In the genomic region with DNA sequence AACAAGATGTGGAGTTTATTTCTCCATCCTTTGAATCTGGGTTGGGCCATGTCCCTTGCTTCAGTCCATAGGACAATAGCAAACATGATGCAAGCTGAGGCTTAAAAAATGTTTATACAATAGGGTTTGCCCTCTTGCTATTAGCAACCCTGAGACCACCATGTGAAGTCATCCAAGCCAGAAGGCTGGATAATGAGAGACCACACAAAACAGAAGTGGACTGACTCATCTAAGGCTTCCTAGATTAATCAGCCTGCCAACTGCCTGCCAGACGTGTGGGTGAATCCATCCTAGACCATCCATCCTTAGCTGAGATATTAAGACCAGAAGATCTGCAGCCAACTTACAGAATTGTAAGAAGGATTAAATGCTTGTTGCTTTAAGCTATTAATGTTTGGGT, we compare ENCODE assay signal across 22 cellular contexts. TPM values are rescaled to one million over a fixed set of nuclear protein-coding genes. Genes with fewer than 3 reads are reported as not detected.
A peak's percentile ranks its signal among the peaks of the same experiment; 100 is the strongest.
DNase-seq lines count a peak whose midpoint lies in the region; ATAC-seq and FAIRE-seq lines count a peak whose summit lies in the region.
"Had no signal": no experiment of that assay in that cellular context is flagged by ENCODE, and none has a peak within 500 bp of the region (broad histone marks: within the 10 kb centered on the region; RNA-seq: fewer than 3 reads in every experiment).

No MANE protein-coding gene starts in this region.

- peaks cover 21% of the 10 kb centered on the region for H3K27me3 Mint-ChIP-seq in activated T-cell treated with anti-CD3 and anti-CD28 coated beads, Interleukin-2, amount 50 U/mL, for 72 hours (ENCODE audit: low read depth)
- peaks cover 10% of the 10 kb centered on the region for H3K27me3 Mint-ChIP-seq in activated T-helper 17 cell treated with anti-CD3 and anti-CD28 coated beads, Interleukin-2, amount 50 U/mL, for 72 hours

- peaks cover 22% of the 10 kb centered on the region for H3K4me1 Mint-ChIP-seq in activated T-cell treated with anti-CD3 and anti-CD28 coated beads, Interleukin-2, amount 50 U/mL, for 72 hours (ENCODE audit: low read depth)
- H3K4me1 Mint-ChIP-seq in activated T-helper 17 cell treated with anti-CD3 and anti-CD28 coated beads, Interleukin-2, amount 50 U/mL, for 72 hours: peaks cover 5% of the 10 kb centered on the region
- H3K4me1 Mint-ChIP-seq: neural progenitor cell had no signal

- FAIRE-seq in GM19239 (lab: Jason Lieb, UNC): no peak
- FAIRE-seq: astrocyte, endometrium, keratinocyte had no signal

- peaks cover 4 to 5% of the 10 kb centered on the region in 2 donors for H3K36me3 Mint-ChIP-seq in activated T-cell treated with anti-CD3 and anti-CD28 coated beads, Interleukin-2, amount 50 U/mL, for 72 hours (ENCODE audit: insufficient read depth in 2 of 2)
- H3K36me3 Mint-ChIP-seq in activated T-helper 17 cell treated with anti-CD3 and anti-CD28 coated beads, Interleukin-2, amount 50 U/mL, for 72 hours (ENCODE audit: low read depth): no peaks in the 10 kb centered on the region

- H3K9me3 Mint-ChIP-seq in activated T-cell treated with anti-CD3 and anti-CD28 coated beads, Interleukin-2, amount 50 U/mL, for 72 hours: peaks cover 5 to 17% of the 10 kb centered on the region in 2 donors
- peaks cover 6% of the 10 kb centered on the region for H3K9me3 Mint-ChIP-seq in activated T-helper 17 cell treated with anti-CD3 and anti-CD28 coated beads, Interleukin-2, amount 50 U/mL, for 72 hours

- H3K4me3 Mint-ChIP-seq in activated T-cell treated with anti-CD3 and anti-CD28 coated beads, Interleukin-2, amount 50 U/mL, for 72 hours: no peak overlapping the region
- H3K4me3 Mint-ChIP-seq in activated T-helper 17 cell treated with anti-CD3 and anti-CD28 coated beads, Interleukin-2, amount 50 U/mL, for 72 hours: no peak overlapping the region
- H3K4me3 Mint-ChIP-seq: activated naive CD4-positive, alpha-beta T cell treated with anti-CD3 and anti-CD28 coated beads, Interleukin-2, amount 50 U/mL, for 24 hours; activated T-helper 1 cell treated with anti-CD3 and anti-CD28 coated beads, Interleukin-12 subunit alpha, Interleukin-12 subunit beta, Interleukin-2, Interleukin-4 antibody, amounts not matched to agents 30 ng/mL and 10 ng/mL and 1 ng/mL, durations not matched to agents 14 hours and 24 hours and 36 hours; neural progenitor cell had no signal

- no peak overlapping the region for H3K27ac Mint-ChIP-seq in activated T-cell treated with anti-CD3 and anti-CD28 coated beads, Interleukin-2, amount 50 U/mL, for 72 hours
- H3K27ac Mint-ChIP-seq in activated T-helper 17 cell treated with anti-CD3 and anti-CD28 coated beads, Interleukin-2, amount 50 U/mL, for 72 hours: no peak overlapping the region
- H3K27ac Mint-ChIP-seq: activated naive CD4-positive, alpha-beta T cell treated with anti-CD3 and anti-CD28 coated beads, Interleukin-2, amount 50 U/mL, for 24 hours; activated T-helper 1 cell treated with anti-CD3 and anti-CD28 coated beads, Interleukin-12 subunit alpha, Interleukin-12 subunit beta, Interleukin-2, Interleukin-4 antibody, amounts not matched to agents 30 ng/mL and 10 ng/mL and 1 ng/mL, durations not matched to agents 14 hours and 24 hours and 36 hours; neural progenitor cell had no signal

- ATAC-seq in activated T-cell treated with anti-CD3 and anti-CD28 coated beads, Interleukin-2, amount 50 U/mL, for 72 hours (replicated peaks in 1 of 2): peak; percentile 88 to 91
- ATAC-seq in HG02610 (IDR thresholded peaks at IDR 0.05; ENCODE audit: unreplicated experiment) (peak; percentile 79), HG02852 (IDR thresholded peaks at IDR 0.05; ENCODE audit: unreplicated experiment) (no peak)
- ATAC-seq in activated T-helper 17 cell treated with anti-CD3 and anti-CD28 coated beads, Interleukin-2, amount 50 U/mL, for 72 hours (replicated peaks): peak; percentile 76
- peak; percentile 77 for ATAC-seq in stimulated activated naive CD8-positive, alpha-beta T cell treated with anti-CD3 and anti-CD28 coated beads, Interleukin-15, Interleukin-2, amounts not matched to agents 100 U/mL and 50 U/mL, for 24 hours

- DNase-seq in activated T-cell treated with anti-CD3 and anti-CD28 coated beads, Interleukin-2, amount 50 U/mL, for 72 hours: peak; percentile 32 to 47
- no peak for DNase-seq in activated T-cell treated with anti-CD3 and anti-CD28 coated beads, Interleukin-2, amount 50 U/mL, for 1 hour
- peak; percentile 11 for DNase-seq in stimulated activated naive CD8-positive, alpha-beta T cell treated with anti-CD3 and anti-CD28 coated beads, Interleukin-15, Interleukin-2, amounts not matched to agents 100 U/mL and 50 U/mL, for 24 hours
- DNase-seq in GM19239 (ENCODE audit: insufficient read length, low spot score): no peak
- DNase-seq: caudate nucleus, COR-L47, H7, NCI-H1436 treated with DMSO at 0.1 percent for 48 hours, NCI-H510A treated with DMSO at 0.1 percent for 48 hours, PC-9, posterior cingulate gyrus, SHP77, T-helper 9 cell had no signal

RNA-seq across cellular contexts. Expression of a gene that starts 38.1 kb away (rescaled TPM):
- total RNA-seq in activated T-cell treated with anti-CD3 and anti-CD28 coated beads, Interleukin-2, amount 50 U/mL, for 72 hours: under 1 TPM; 0.23 to 0.58 TPM
- under 1 TPM; 0.09 to 0.34 TPM for total RNA-seq in activated T-helper 17 cell treated with anti-CD3 and anti-CD28 coated beads, Interleukin-2, amount 50 U/mL, for 72 hours
- total RNA-seq: H7, PC-9 had no signal

Comparison
In these comparisons a context has a peak if more than half of its experiments do, and no peak if none do; other contexts are left out.
1. DNase-seq: peak in activated T-cell treated with anti-CD3 and anti-CD28 coated beads, Interleukin-2, amount 50 U/mL, for 72 hours (2 of 2) and stimulated activated naive CD8-positive, alpha-beta T cell treated with anti-CD3 and anti-CD28 coated beads, Interleukin-15, Interleukin-2, amounts not matched to agents 100 U/mL and 50 U/mL, for 24 hours (single experiment); none in activated T-cell treated with anti-CD3 and anti-CD28 coated beads, Interleukin-2, amount 50 U/mL, for 1 hour (single experiment) and GM19239 (single experiment).